Comparison of ENCODE assay signal across 8 cellular contexts in the genomic region with DNA sequence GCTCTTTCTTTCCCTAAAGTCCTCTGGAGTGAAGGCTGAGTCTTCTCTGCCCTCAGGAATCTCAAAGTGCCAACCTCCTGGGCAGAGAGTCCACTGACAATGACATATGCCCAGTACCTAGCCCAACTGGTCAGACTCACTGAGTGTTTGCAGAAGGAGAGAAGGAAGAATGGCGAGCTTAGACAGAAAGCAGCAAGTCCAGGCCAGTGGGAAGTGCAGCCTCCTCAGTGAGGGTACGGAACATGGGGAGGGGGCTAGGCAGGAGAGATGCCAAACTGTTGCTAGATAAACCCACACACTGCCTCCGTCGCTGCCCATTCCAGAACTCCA. TPM values are rescaled to one million over a fixed set of nuclear protein-coding genes. Genes with fewer than 3 reads are reported as not detected.
DNase-seq lines count a peak whose midpoint lies in the region; ATAC-seq and TF ChIP-seq lines count a peak whose summit lies in the region.

No MANE protein-coding gene starts in this region.

- H3K27me3 ChIP-seq in brain microvascular endothelial cell (replicated peaks), result no peaks in the 10 kb centered on the region
- H3K27me3 ChIP-seq in mononuclear cell (ENCODE audit: insufficient read depth, low read length), result no peaks in the 10 kb centered on the region

- H3K36me3 ChIP-seq in brain microvascular endothelial cell (replicated peaks), result peaks cover 25% of the 10 kb centered on the region

- DNase-seq in brain microvascular endothelial cell (no peak), DMS79 (lab: John Stamatoyannopoulos, UW) (no peak)
- no peak for DNase-seq in stimulated activated CD8-positive, alpha-beta memory T cell treated with anti-CD3 and anti-CD28 coated beads, Interleukin-4, amount 100 ng/mL, for 48 hours
- no peak for DNase-seq in stimulated activated CD4-positive, alpha-beta T cell treated with anti-CD3 and anti-CD28 coated beads, Interleukin-2, amount 100 ng/mL, for 48 hours

- H3K9me3 ChIP-seq in mononuclear cell (ENCODE audit: low read depth, low read length), result no peaks in the 10 kb centered on the region

- in situ Hi-C loops in brain microvascular endothelial cell (cut with HindIII; ENCODE audit: low pct_ligation_motif_present, low sequenced_read_pairs), result no loop called here

- peak overlapping the region; percentile 91 for H3K4me3 ChIP-seq in brain microvascular endothelial cell (ENCODE audit: low read depth, low read length)
- peak overlapping the region; percentile 86 for H3K4me3 ChIP-seq in mononuclear cell (ENCODE audit: low read length)

- peaks cover 42% of the 10 kb centered on the region for H3K4me1 ChIP-seq in mononuclear cell (ENCODE audit: insufficient read depth, low read length)

- ATAC-seq in HG02943 (IDR thresholded peaks at IDR 0.05; ENCODE audit: low read depth, unreplicated experiment) (peak; percentile 11), HG03139 (IDR thresholded peaks at IDR 0.05; ENCODE audit: unreplicated experiment) (no peak)

- TF ChIP-seq CTCF in 22Rv1 (IDR thresholded peaks at IDR 0.05), result no peak
- no peak for TF ChIP-seq CTCF in brain microvascular endothelial cell (IDR thresholded peaks at IDR 0.05; ENCODE audit: low read depth, low read length, missing control alignments)

- H3K27ac ChIP-seq in 22Rv1 (peak overlapping the region; percentile 83), brain microvascular endothelial cell (no peak overlapping the region)

RNA-seq across cellular contexts. Expression of a gene that starts 0.7 kb away (rescaled TPM):
- 49.2 TPM for total RNA-seq in mononuclear cell

RNA-seq across cellular contexts. Expression of a gene that starts 23.9 kb away (rescaled TPM):
- 0.21 TPM for total RNA-seq in mononuclear cell

RNA-seq across cellular contexts. Expression of a gene that starts 28.3 kb away (rescaled TPM):
- total RNA-seq in mononuclear cell, result 0.63 TPM

RNA-seq across cellular contexts. Expression of a gene that starts 30.6 kb away (rescaled TPM):
- total RNA-seq in mononuclear cell, result 34.7 TPM

RNA-seq across cellular contexts. Expression of a gene that starts 38.1 kb away (rescaled TPM):
- 1.3 TPM for total RNA-seq in mononuclear cell
